18 cellular contexts compared by ENCODE assay signal in genomic region chr5:149383399-149383798, GRCh38. TPM values are rescaled to one million over a fixed set of nuclear protein-coding genes. Genes with fewer than 3 reads are reported as not detected.
A peak's percentile ranks its signal among the peaks of the same experiment; 100 is the strongest.
DNase-seq lines count a peak whose midpoint lies in the region; ATAC-seq and TF ChIP-seq lines count a peak whose summit lies in the region.
"Had no signal": no experiment of that assay in that cellular context is flagged by ENCODE, and none has a peak within 500 bp of the region (broad histone marks: within the 10 kb centered on the region; RNA-seq: fewer than 3 reads in every experiment).

No MANE protein-coding gene starts in this region.

- peak overlapping the region; percentile 11 for H2BK12ac ChIP-seq in trophoblast cell (ENCODE audit: low read length)

- no peak overlapping the region for H4K12ac ChIP-seq in trophoblast cell (ENCODE audit: low read depth, low read length)

- H3K23ac ChIP-seq in trophoblast cell (ENCODE audit: low read length): no peak overlapping the region

- H3K27me3 ChIP-seq in trophoblast cell (ENCODE audit: insufficient read depth, low read length) (no peaks in the 10 kb centered on the region), upper lobe of right lung (no peaks in the 10 kb centered on the region)
- H3K27me3 ChIP-seq: BLaER1 treated with 17β-estradiol and CSF1 and Interleukin-3, amounts not matched to agents 10 nM and 100 nM had no signal

- ATAC-seq in upper lobe of right lung (peak; percentile 22), HG03025 (IDR thresholded peaks at IDR 0.05; ENCODE audit: low FRiP score, unreplicated experiment) (no peak)
- ATAC-seq: PC-3 had no signal

- peak overlapping the region; percentile 64 for H3K14ac ChIP-seq in trophoblast cell (ENCODE audit: low read length)

- H3K36me3 ChIP-seq in trophoblast cell (ENCODE audit: control insufficient read depth in 1 of 2, insufficient read depth in 2 of 2, low read length in 2 of 2): no peaks in the 10 kb centered on the region
- no peaks in the 10 kb centered on the region for H3K36me3 ChIP-seq in upper lobe of right lung
- H3K36me3 ChIP-seq: BLaER1 treated with 17β-estradiol and CSF1 and Interleukin-3, amounts not matched to agents 10 nM and 100 nM had no signal

- no CpG with 5 or more reads among the region's 9 CpGs for WGBS in trophoblast cell (ENCODE audit: extremely low coverage, insufficient coverage, insufficient read length)

- no peak for TF ChIP-seq CTCF in coronary artery (IDR thresholded peaks at IDR 0.05)
- TF ChIP-seq CTCF in upper lobe of right lung (IDR thresholded peaks at IDR 0.05): no peak
- no peak for TF ChIP-seq CTCF in GM10266 (IDR thresholded peaks at IDR 0.05; ENCODE audit: control insufficient read depth, insufficient read depth, low read depth, missing control alignments)

- intact Hi-C loops in upper lobe of right lung (cut with DNase I): loop anchor here (5.0 kb wide), 1 partner anchor 49 kb away; no protein-coding TSS in a partner anchor

- H2AFZ ChIP-seq in trophoblast cell (ENCODE audit: insufficient read depth, low read length, poor library complexity): no peak overlapping the region

- H3K4ac ChIP-seq in trophoblast cell (ENCODE audit: low read depth, low read length): no peak overlapping the region

- peaks cover 29 to 38% of the 10 kb centered on the region in 2 experiments for H3K4me1 ChIP-seq in trophoblast cell (ENCODE audit: control insufficient read depth in 1 of 2, insufficient read depth in 2 of 2, low read length in 2 of 2)
- H3K4me1 ChIP-seq in upper lobe of right lung: peaks cover 45% of the 10 kb centered on the region

- H3K4me2 ChIP-seq in trophoblast cell (ENCODE audit: low read length): no peak overlapping the region

- peak overlapping the region; percentile 34 for H3K18ac ChIP-seq in trophoblast cell (ENCODE audit: low read length)

- no peak overlapping the region for H2BK5ac ChIP-seq in trophoblast cell (ENCODE audit: low read depth, low read length, poor library complexity)

- peak overlapping the region; percentile 58 for H2AK5ac ChIP-seq in trophoblast cell (ENCODE audit: low read length)

- H3K9me3 ChIP-seq in trophoblast cell (ENCODE audit: insufficient read depth, low read depth, low read length) (no peaks in the 10 kb centered on the region), upper lobe of right lung (no peaks in the 10 kb centered on the region)
- H3K9me3 ChIP-seq: BLaER1 treated with 17β-estradiol and CSF1 and Interleukin-3, amounts not matched to agents 10 nM and 100 nM had no signal

- H4K91ac ChIP-seq in trophoblast cell (ENCODE audit: low read depth, low read length): peak overlapping the region; percentile 71

- peak overlapping the region; percentile 40 for H4K8ac ChIP-seq in trophoblast cell (ENCODE audit: low read depth, low read length)

- H3K27ac ChIP-seq in coronary artery: peak overlapping the region; percentile 85 to 91
- no peak overlapping the region for H3K27ac ChIP-seq in trophoblast cell (ENCODE audit: low read depth, low read length)
- peak overlapping the region; percentile 58 for H3K27ac ChIP-seq in upper lobe of right lung
- H3K27ac ChIP-seq: BLaER1 treated with 17β-estradiol and CSF1 and Interleukin-3, amounts not matched to agents 10 nM and 100 nM; VCaP had no signal

- peak overlapping the region; percentile 59 for H3K4me3 ChIP-seq in coronary artery
- H3K4me3 ChIP-seq in trophoblast cell (ENCODE audit: low read depth, low read length): no peak overlapping the region
- no peak overlapping the region for H3K4me3 ChIP-seq in upper lobe of right lung
- H3K4me3 ChIP-seq: BLaER1 treated with 17β-estradiol and CSF1 and Interleukin-3, amounts not matched to agents 10 nM and 100 nM had no signal

- H3K9ac ChIP-seq in trophoblast cell (ENCODE audit: low read length): no peak overlapping the region
- H3K9ac ChIP-seq: BLaER1 treated with 17β-estradiol and CSF1 and Interleukin-3, amounts not matched to agents 10 nM and 100 nM had no signal

- peaks cover 20% of the 10 kb centered on the region for H3K79me1 ChIP-seq in trophoblast cell (ENCODE audit: low read length)

- H3K79me2 ChIP-seq in trophoblast cell (ENCODE audit: control insufficient read depth, insufficient read depth, low read length, poor library complexity): no peaks in the 10 kb centered on the region

- DNase-seq in coronary artery (ENCODE audit: low spot score) (peak; percentile 93), hepatic stellate cell (ENCODE audit: low spot score) (peak; percentile 74), trophoblast cell (no peak), upper lobe of right lung (peak; percentile 63), Ammon's horn (ENCODE audit: low spot score) (no peak), RKO (ENCODE audit: low spot score) (no peak), GM10266 (ENCODE audit: extremely low spot score) (no peak)
- DNase-seq: activated effector memory CD4-positive, alpha-beta T cell treated with Interleukin-2 at 50 U/mL for 16 hours; DMS53; NCI-H187 treated with DMSO at 0.1 percent for 48 hours; NCI-H524 treated with DMSO at 0.1 percent for 48 hours; PC-3; stimulated activated CD4-positive, alpha-beta T cell treated with anti-CD3 and anti-CD28 coated beads, Interleukin-1b, Interleukin-23, amount 100 ng/mL, for 48 hours had no signal

- peak overlapping the region; percentile 66 for H2BK120ac ChIP-seq in trophoblast cell (ENCODE audit: insufficient read depth, low read length, poor library complexity)

RNA-seq across cellular contexts. Expression of gene IL17B, which starts 4.3 kb away (rescaled TPM):
- polyA plus RNA-seq in trophoblast cell (2013): 0.25 and 0.26 TPM in 2 replicates
- not detected for total RNA-seq in upper lobe of right lung
- total RNA-seq: dermis microvascular lymphatic vessel endothelial cell, mesenteric fat pad, PC-3 had no signal

RNA-seq across cellular contexts. Expression of gene PCYOX1L, which starts 25.6 kb away (rescaled TPM):
- polyA plus RNA-seq in trophoblast cell (2013): 2.2 and 2.4 TPM in 2 replicates
- total RNA-seq in upper lobe of right lung: 6.6 TPM

RNA-seq across cellular contexts. Expression of gene GRPEL2, which starts 38.1 kb away (rescaled TPM):
- 10.1 and 11.1 TPM in 2 replicates for polyA plus RNA-seq in trophoblast cell (2013)
- total RNA-seq in upper lobe of right lung: 23.9 TPM

Comparison
In these comparisons a context has a peak if more than half of its experiments do, and no peak if none do; other contexts are left out.
1. DNase-seq: peak in coronary artery (single experiment), hepatic stellate cell (single experiment) and upper lobe of right lung (single experiment); none in trophoblast cell (0 of 2), Ammon's horn (single experiment), RKO (single experiment) and GM10266 (single experiment).